In genomic region chr9:75462866-75463265, GRCh38 we compare ENCODE assay signal across 29 cellular contexts.
"Had no signal": no experiment of that assay in that cellular context is flagged by ENCODE, and none has a peak within 500 bp of the region (broad histone marks: within the 10 kb centered on the region; RNA-seq: fewer than 3 reads in every experiment).

No MANE protein-coding gene starts in this region.

- H3K27me3 ChIP-seq: brain microvascular endothelial cell, dorsolateral prefrontal cortex, foreskin keratinocyte, gastrocnemius medialis, heart left ventricle had no signal

- H3K36me3 ChIP-seq: brain microvascular endothelial cell, gastrocnemius medialis, heart left ventricle, WERI-Rb-1 had no signal

- H3K27ac ChIP-seq: brain microvascular endothelial cell, coronary artery, dorsolateral prefrontal cortex, foreskin keratinocyte, gastrocnemius medialis, heart left ventricle, WERI-Rb-1 had no signal

- H3K4me3 ChIP-seq: coronary artery, dorsolateral prefrontal cortex, gastrocnemius medialis, heart left ventricle had no signal

- ATAC-seq: activated CD4-positive, CD25-positive, alpha-beta regulatory T cell treated with anti-CD3 and anti-CD28 coated beads, Interleukin-2, amount 50 U/mL, for 24 hours; activated T-cell treated with anti-CD3 and anti-CD28 coated beads, Interleukin-2, amount 50 U/mL, for 72 hours; activated T-helper 17 cell treated with anti-CD3 and anti-CD28 coated beads, Interleukin-2, amount 50 U/mL, for 72 hours; esophagus mucosa; foreskin keratinocyte; gastrocnemius medialis; heart left ventricle; T-helper 17 cell had no signal

- DNase-seq: activated B cell treated with CpG ODN at 0.5 μM for 24 hours; activated CD4-positive, alpha-beta memory T cell treated with anti-CD3 and anti-CD28 coated beads for 36 hours; activated CD4-positive, alpha-beta T cell treated with anti-CD3 and anti-CD28 coated beads for 48 hours; activated CD4-positive, alpha-beta T cell treated with anti-CD3 and anti-CD28 coated beads, Interleukin-2, amount 50 U/mL, for 1 hour; activated CD8-positive, alpha-beta memory T cell treated with anti-CD3 and anti-CD28 coated beads, Interleukin-2, amount 50 U/mL, for 48 hours; activated effector memory CD4-positive, alpha-beta T cell treated with Interleukin-2 at 50 U/mL for 16 hours; activated gamma-delta T cell treated with Interleukin-2 at 50 U/mL for 16 hours; activated naive CD4-positive, alpha-beta T cell treated with anti-CD3 and anti-CD28 coated beads, Interleukin-2, amount 50 U/mL, for 16 hours; activated naive CD4-positive, alpha-beta T cell treated with Interleukin-2 at 50 U/mL for 16 hours; activated T-cell treated with anti-CD3 and anti-CD28 coated beads for 4 hours; activated T-cell treated with anti-CD3 and anti-CD28 coated beads, Interleukin-2, amount 50 U/mL, for 24 hours; activated T-cell treated with anti-CD3 and anti-CD28 coated beads, Interleukin-2, amount 50 U/mL, for 72 hours; amniotic stem cell; brain microvascular endothelial cell; dorsolateral prefrontal cortex; effector memory CD4-positive, alpha-beta T cell; endodermal cell; foreskin keratinocyte; gastrocnemius medialis; glutamatergic neuron; heart left ventricle; T-helper 1 cell; T-helper 17 cell; T1000; WERI-Rb-1 had no signal

- H3K9me3 ChIP-seq: gastrocnemius medialis, heart left ventricle had no signal

- H3K4me1 ChIP-seq: foreskin keratinocyte, gastrocnemius medialis, heart left ventricle had no signal
